ENCODE assay signal across 17 cellular contexts in the genomic region with DNA sequence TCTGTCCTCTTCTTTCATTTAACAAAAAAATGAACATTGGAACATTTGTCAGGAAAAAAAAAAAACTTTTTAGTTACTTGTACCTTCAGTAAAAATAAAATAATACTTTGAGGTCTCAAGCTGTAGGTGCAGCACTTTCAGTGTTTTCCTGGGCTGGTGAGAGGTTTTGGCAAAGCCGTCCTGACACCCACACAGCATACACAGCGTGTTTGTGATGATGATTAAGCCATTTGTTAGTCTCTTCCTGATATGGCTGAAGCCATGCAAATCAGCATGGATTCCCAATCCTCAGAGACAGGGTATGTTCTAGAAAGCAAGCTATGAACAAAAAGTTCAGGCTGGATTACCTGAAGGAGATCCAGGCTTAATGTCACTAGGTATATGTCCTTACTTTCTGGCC.
A peak's percentile ranks its signal among the peaks of the same experiment; 100 is the strongest.
DNase-seq lines count a peak whose midpoint lies in the region; ATAC-seq and TF ChIP-seq lines count a peak whose summit lies in the region.
"Had no signal": no experiment of that assay in that cellular context is flagged by ENCODE, and none has a peak within 500 bp of the region (broad histone marks: within the 10 kb centered on the region; RNA-seq: fewer than 3 reads in every experiment).

No MANE protein-coding gene starts in this region.

- no peaks in the 10 kb centered on the region for H4K20me1 ChIP-seq in GM23338 (replicated peaks; ENCODE audit: insufficient read depth)

- ATAC-seq in GM23338 (peak; percentile 29), omental fat pad (ENCODE audit: low FRiP score) (peak; percentile 80), GM19023 (IDR thresholded peaks at IDR 0.05; ENCODE audit: unreplicated experiment) (no peak), GM19397 (IDR thresholded peaks at IDR 0.05; ENCODE audit: unreplicated experiment) (no peak)
- ATAC-seq: Right ventricle myocardium inferior had no signal

- H3K4me3 ChIP-seq in GM23338: no peak overlapping the region
- H3K4me3 ChIP-seq in fibroblast of mammary gland (ENCODE audit: control insufficient read depth, low read depth, low read length): no peak overlapping the region
- H3K4me3 ChIP-seq: HAP-1, SK-N-MC had no signal

- H3K36me3 Mint-ChIP-seq in GM23338 (ENCODE audit: low read depth): no peaks in the 10 kb centered on the region

- H3K27me3 Mint-ChIP-seq in GM23338 (ENCODE audit: insufficient read depth, low read depth, poor library complexity): no peaks in the 10 kb centered on the region
- H3K27me3 Mint-ChIP-seq: B cell had no signal

- H3K9me2 ChIP-seq in GM23338 (ENCODE audit: insufficient read depth): no peaks in the 10 kb centered on the region

- no peak overlapping the region for H3K4me3 Mint-ChIP-seq in GM23338
- H3K4me3 Mint-ChIP-seq: B cell; CD4-positive, alpha-beta T cell had no signal

- no peaks in the 10 kb centered on the region for H3K27me3 ChIP-seq in GM23338 (ENCODE audit: insufficient read depth)

- no peak for DNase-seq in GM23338 (ENCODE audit: low spot score)
- peak; percentile 3 for DNase-seq in RKO (ENCODE audit: low spot score)
- DNase-seq in fibroblast of mammary gland (ENCODE audit: low read depth): peak; percentile 33
- DNase-seq in omental fat pad (ENCODE audit: low spot score): no peak
- no peak for DNase-seq in COLO668 (lab: John Stamatoyannopoulos, UW; ENCODE audit: unreplicated experiment)
- no peak for DNase-seq in NCI-H146 treated with DMSO at 0.1 percent for 48 hours (lab: John Stamatoyannopoulos, UW; ENCODE audit: unreplicated experiment)
- DNase-seq: CD4-positive, alpha-beta T cell; DMS79 treated with DMSO at 0.1 percent for 48 hours; GDM1; NCI-H1436 treated with DMSO at 0.1 percent for 48 hours; NCI-H774 had no signal

- H3K79me2 ChIP-seq in GM23338 (replicated peaks; ENCODE audit: insufficient read depth): no peaks in the 10 kb centered on the region

- H3K4me2 ChIP-seq in GM23338: peak overlapping the region; percentile 49

- peaks cover 45% of the 10 kb centered on the region for H3K4me1 Mint-ChIP-seq in GM23338
- H3K4me1 Mint-ChIP-seq: B cell had no signal

- TF ChIP-seq CTCF in GM23338 (conservative IDR thresholded peaks at IDR 0.05; ENCODE audit: low read depth in 2 of 2) (no peak), fibroblast of mammary gland (conservative IDR thresholded peaks at IDR 0.05; ENCODE audit: control insufficient read depth, insufficient read depth, low read depth, low read length) (no peak), omental fat pad (IDR thresholded peaks at IDR 0.05) (no peak)

- H3K9me3 Mint-ChIP-seq in GM23338: no peaks in the 10 kb centered on the region
- H3K9me3 Mint-ChIP-seq: CD4-positive, alpha-beta T cell had no signal

- no peak overlapping the region for H3K27ac Mint-ChIP-seq in GM23338
- H3K27ac Mint-ChIP-seq: B cell; CD4-positive, alpha-beta T cell had no signal

- H3K36me3 ChIP-seq in GM23338 (ENCODE audit: insufficient read depth): no peaks in the 10 kb centered on the region
- H3K36me3 ChIP-seq: HAP-1 had no signal

- H2AFZ ChIP-seq in GM23338: peak overlapping the region; percentile 65; the same call in 1 of the 2 replicates

- peak overlapping the region; percentile 46; the same call in 1 of the 2 replicates for H3K27ac ChIP-seq in GM23338 (ENCODE audit: low read depth)
- H3K27ac ChIP-seq: SK-N-MC had no signal

- no peaks in the 10 kb centered on the region for H3F3A ChIP-seq in GM23338 (replicated peaks; ENCODE audit: low read depth)

- peaks cover 37% of the 10 kb centered on the region for H3K4me1 ChIP-seq in GM23338 (ENCODE audit: insufficient read depth)

TF ChIP-seq in GM23338, 12 proteins besides CTCF, POLR2A, EP300 and RAD21 (continues in another document):
- TF ChIP-seq EZH2 (IDR thresholded peaks at IDR 0.05; ENCODE audit: low read depth, unreplicated experiment) (no peak), NANOG (IDR thresholded peaks at IDR 0.05; ENCODE audit: borderline replicate concordance) (no peak), JUNB (IDR thresholded peaks at IDR 0.05; ENCODE audit: unreplicated experiment) (no peak), EZH2phosphoT487 (IDR thresholded peaks at IDR 0.05; ENCODE audit: unreplicated experiment) (no peak), POLR2AphosphoS5 (IDR thresholded peaks at IDR 0.05; ENCODE audit: low read depth) (no peak), ZNF114 (CRISPR knock-in tag; IDR thresholded peaks at IDR 0.05) (no peak), CREB1 (CRISPR knock-in tag; IDR thresholded peaks at IDR 0.05; ENCODE audit: low read depth) (no peak), ZNF331 (CRISPR knock-in tag; IDR thresholded peaks at IDR 0.05; ENCODE audit: low read depth) (no peak)
- TF ChIP-seq, protein P1, sequence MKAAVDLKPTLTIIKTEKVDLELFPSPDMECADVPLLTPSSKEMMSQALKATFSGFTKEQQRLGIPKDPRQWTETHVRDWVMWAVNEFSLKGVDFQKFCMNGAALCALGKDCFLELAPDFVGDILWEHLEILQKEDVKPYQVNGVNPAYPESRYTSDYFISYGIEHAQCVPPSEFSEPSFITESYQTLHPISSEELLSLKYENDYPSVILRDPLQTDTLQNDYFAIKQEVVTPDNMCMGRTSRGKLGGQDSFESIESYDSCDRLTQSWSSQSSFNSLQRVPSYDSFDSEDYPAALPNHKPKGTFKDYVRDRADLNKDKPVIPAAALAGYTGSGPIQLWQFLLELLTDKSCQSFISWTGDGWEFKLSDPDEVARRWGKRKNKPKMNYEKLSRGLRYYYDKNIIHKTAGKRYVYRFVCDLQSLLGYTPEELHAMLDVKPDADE (IDR thresholded peaks at IDR 0.05): no peak
- TF ChIP-seq, protein P2, sequence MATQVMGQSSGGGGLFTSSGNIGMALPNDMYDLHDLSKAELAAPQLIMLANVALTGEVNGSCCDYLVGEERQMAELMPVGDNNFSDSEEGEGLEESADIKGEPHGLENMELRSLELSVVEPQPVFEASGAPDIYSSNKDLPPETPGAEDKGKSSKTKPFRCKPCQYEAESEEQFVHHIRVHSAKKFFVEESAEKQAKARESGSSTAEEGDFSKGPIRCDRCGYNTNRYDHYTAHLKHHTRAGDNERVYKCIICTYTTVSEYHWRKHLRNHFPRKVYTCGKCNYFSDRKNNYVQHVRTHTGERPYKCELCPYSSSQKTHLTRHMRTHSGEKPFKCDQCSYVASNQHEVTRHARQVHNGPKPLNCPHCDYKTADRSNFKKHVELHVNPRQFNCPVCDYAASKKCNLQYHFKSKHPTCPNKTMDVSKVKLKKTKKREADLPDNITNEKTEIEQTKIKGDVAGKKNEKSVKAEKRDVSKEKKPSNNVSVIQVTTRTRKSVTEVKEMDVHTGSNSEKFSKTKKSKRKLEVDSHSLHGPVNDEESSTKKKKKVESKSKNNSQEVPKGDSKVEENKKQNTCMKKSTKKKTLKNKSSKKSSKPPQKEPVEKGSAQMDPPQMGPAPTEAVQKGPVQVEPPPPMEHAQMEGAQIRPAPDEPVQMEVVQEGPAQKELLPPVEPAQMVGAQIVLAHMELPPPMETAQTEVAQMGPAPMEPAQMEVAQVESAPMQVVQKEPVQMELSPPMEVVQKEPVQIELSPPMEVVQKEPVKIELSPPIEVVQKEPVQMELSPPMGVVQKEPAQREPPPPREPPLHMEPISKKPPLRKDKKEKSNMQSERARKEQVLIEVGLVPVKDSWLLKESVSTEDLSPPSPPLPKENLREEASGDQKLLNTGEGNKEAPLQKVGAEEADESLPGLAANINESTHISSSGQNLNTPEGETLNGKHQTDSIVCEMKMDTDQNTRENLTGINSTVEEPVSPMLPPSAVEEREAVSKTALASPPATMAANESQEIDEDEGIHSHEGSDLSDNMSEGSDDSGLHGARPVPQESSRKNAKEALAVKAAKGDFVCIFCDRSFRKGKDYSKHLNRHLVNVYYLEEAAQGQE (IDR thresholded peaks at IDR 0.05; ENCODE audit: unreplicated experiment): no peak

Comparison
In these comparisons a context has a peak if more than half of its experiments do, and no peak if none do; other contexts are left out.
1. ATAC-seq: peak in GM23338 (single experiment) and omental fat pad (single experiment); none in GM19023 (single experiment) and GM19397 (single experiment).
2. DNase-seq: peak in RKO (single experiment) and fibroblast of mammary gland (single experiment); none in GM23338 (single experiment), omental fat pad (single experiment), COLO668 (single experiment) and NCI-H146 treated with DMSO at 0.1 percent for 48 hours (single experiment).